8 cellular contexts compared by ENCODE assay signal in genomic region chr2:200525882-200526651, GRCh38. TPM values are rescaled to one million over a fixed set of nuclear protein-coding genes. Genes with fewer than 3 reads are reported as not detected.
DNase-seq lines count a peak whose midpoint lies in the region; ATAC-seq and TF ChIP-seq lines count a peak whose summit lies in the region.

TSS of gene SGO2 (plus strand) at chr2:200526207. CDS start at chr2:200532976, 6,769 bp downstream.

- peak within 1 kb of the TSS; percentile 50 to 95 (median 74) for H3K4me3 ChIP-seq in heart left ventricle
- peak within 1 kb of the TSS; percentile 80 for H3K4me3 ChIP-seq in upper lobe of right lung

- DNase-seq in NCI-H1694 treated with DMSO at 0.1 percent for 48 hours (lab: John Stamatoyannopoulos, UW) (peak; percentile 94), amniotic stem cell (lab: John Stamatoyannopoulos, UW) (peak; percentile 90), heart left ventricle (peak; percentile 94 to 97 (median 96)), posterior cingulate gyrus (peak; percentile 92 to 99 (median 96)), upper lobe of right lung (peak; percentile 97)

- H3K4me1 ChIP-seq in heart left ventricle (peaks cover 0 to 13% (median 8%) of the 10 kb centered on the region in 12 donors), upper lobe of right lung (peaks cover 6% of the 10 kb centered on the region)

- peak within 1 kb of the TSS; percentile 88 for H3K4me3 Mint-ChIP-seq in T-helper 1 cell treated with Interleukin-12 subunit alpha and Interleukin-12 subunit beta and Interleukin-4 antibody, amounts not matched to agents 30 μg/mL and 1 μg/mL, for 36 hours

- H3K9me3 Mint-ChIP-seq in T-helper 1 cell treated with Interleukin-12 subunit alpha and Interleukin-12 subunit beta and Interleukin-4 antibody, amounts not matched to agents 30 μg/mL and 1 μg/mL, for 36 hours, result no peaks in the 10 kb centered on the region

- H3K36me3 Mint-ChIP-seq in T-helper 1 cell treated with Interleukin-12 subunit alpha and Interleukin-12 subunit beta and Interleukin-4 antibody, amounts not matched to agents 30 μg/mL and 1 μg/mL, for 36 hours (ENCODE audit: low read depth), result peaks cover 12% of the 10 kb centered on the region

- H3K27me3 Mint-ChIP-seq in T-helper 1 cell treated with Interleukin-12 subunit alpha and Interleukin-12 subunit beta and Interleukin-4 antibody, amounts not matched to agents 30 μg/mL and 1 μg/mL, for 36 hours (ENCODE audit: low read depth), result no peaks in the 10 kb centered on the region

- 0% methylated on average over 39 to 56 of the region's 56 CpGs for WGBS in heart left ventricle, 4 donors

- no peaks in the 10 kb centered on the region for H3K9me3 ChIP-seq in heart left ventricle
- H3K9me3 ChIP-seq in upper lobe of right lung, result no peaks in the 10 kb centered on the region

- H3K36me3 ChIP-seq in heart left ventricle (no peaks in the 10 kb centered on the region), upper lobe of right lung (no peaks in the 10 kb centered on the region)

- peak within 1 kb of the TSS; percentile 79 for H3K27ac Mint-ChIP-seq in T-helper 1 cell treated with Interleukin-12 subunit alpha and Interleukin-12 subunit beta and Interleukin-4 antibody, amounts not matched to agents 30 μg/mL and 1 μg/mL, for 36 hours

- peaks cover 36% of the 10 kb centered on the region for H3K4me1 Mint-ChIP-seq in T-helper 1 cell treated with Interleukin-12 subunit alpha and Interleukin-12 subunit beta and Interleukin-4 antibody, amounts not matched to agents 30 μg/mL and 1 μg/mL, for 36 hours (ENCODE audit: low read depth)

- TF ChIP-seq POLR2A in heart left ventricle (IDR thresholded peaks at IDR 0.05), result peak in 1 of 2 donors; percentile 86

- H3K27me3 ChIP-seq in heart left ventricle, result peaks cover 0 to 4% (median 0%) of the 10 kb centered on the region in 9 donors
- H3K27me3 ChIP-seq in upper lobe of right lung, result no peaks in the 10 kb centered on the region

- H3K27ac ChIP-seq in heart left ventricle, result peak within 1 kb of the TSS in 8 of 12 donors; percentile 10 to 69 (median 59)
- H3K27ac ChIP-seq in upper lobe of right lung, result peak within 1 kb of the TSS; percentile 55

- TF ChIP-seq CTCF in heart left ventricle (IDR thresholded peaks at IDR 0.05) (peak in 1 of 12 donors; percentile 9), upper lobe of right lung (IDR thresholded peaks at IDR 0.05) (no peak)

- intact Hi-C loops in heart left ventricle (cut with DNase I), result no loop called here
- intact Hi-C loops in posterior cingulate gyrus (cut with DNase I), result loop anchor here (1.0 to 10.0 kb wide), 2 partner anchors 16 to 179 kb away; partner anchors contain the start of gene KCTD18
- intact Hi-C loops in upper lobe of right lung (cut with DNase I), result no loop called here

- ATAC-seq in GM18499 (IDR thresholded peaks at IDR 0.05; ENCODE audit: insufficient read depth, unreplicated experiment) (peak; percentile 98), HG02938 (IDR thresholded peaks at IDR 0.05; ENCODE audit: unreplicated experiment) (peak; percentile 100), heart left ventricle (peak; percentile 100), upper lobe of right lung (peak; percentile 100)

RNA-seq across cellular contexts. Expression of gene SGO2, which starts in this region (rescaled TPM):
- 1 to 10 TPM in 7 of 9 donors, under 1 TPM in 2; 0.58 to 5.3 (median 2.0) TPM for total RNA-seq in heart left ventricle
- 1 to 10 TPM in 1 of 2 donors, under 1 TPM in 1; 0.27 to 1.8 TPM for polyA plus RNA-seq in heart left ventricle
- total RNA-seq in upper lobe of right lung, result 2.1 TPM

Comparison
In these comparisons a context has a peak if more than half of its experiments do, and no peak if none do; other contexts are left out.
1. Peak in every context shown above with its lines: DNase-seq, ATAC-seq, H3K4me3 ChIP-seq and H3K27ac ChIP-seq.